ENCODE assay signal across 19 cellular contexts in genomic region chr20:3557237-3557636, GRCh38.
DNase-seq lines count a peak whose midpoint lies in the region; ATAC-seq and TF ChIP-seq lines count a peak whose summit lies in the region.
"Had no signal": no experiment of that assay in that cellular context is flagged by ENCODE, and none has a peak within 500 bp of the region (broad histone marks: within the 10 kb centered on the region; RNA-seq: fewer than 3 reads in every experiment).

No MANE protein-coding gene starts in this region.

- no peak for ATAC-seq in mucosa of descending colon
- ATAC-seq: A549 had no signal

- no peak for TF ChIP-seq CTCF in HL-60 (IDR thresholded peaks at IDR 0.05; ENCODE audit: insufficient read depth, low read length)
- no peak for TF ChIP-seq CTCF in mucosa of descending colon (IDR thresholded peaks at IDR 0.05)

- no peaks in the 10 kb centered on the region for H3K9me3 ChIP-seq in mucosa of descending colon
- H3K9me3 ChIP-seq: A549 had no signal

- no peaks in the 10 kb centered on the region for H3K4me1 ChIP-seq in mucosa of descending colon (ENCODE audit: low read depth)

- peak overlapping the region; percentile 25 for H3K27ac ChIP-seq in HL-60 (replicated peaks)
- H3K27ac ChIP-seq: A549, KMS-11 had no signal

- no peak overlapping the region; the same call in 1 of the 2 replicates for H3K4me3 ChIP-seq in HL-60 (replicated peaks; ENCODE audit: insufficient read depth, low read length)
- H3K4me3 ChIP-seq in mucosa of descending colon = no peak overlapping the region
- H3K4me3 ChIP-seq: A549 had no signal

- no peaks in the 10 kb centered on the region for H3K36me3 ChIP-seq in mucosa of descending colon (ENCODE audit: low read depth)

- DNase-seq in AML-193 (lab: John Stamatoyannopoulos, UW) (peak; percentile 40 to 42), HL-60 (ENCODE audit: low read depth in 1 of 2, low spot score in 1 of 2) (no peak), NOMO-1 treated with dmso at 0.1 percent for 144 hours (lab: John Stamatoyannopoulos, UW; ENCODE audit: unreplicated experiment) (peak; percentile 14), medulla oblongata (ENCODE audit: extremely low spot score) (peak; percentile 53), islet precursor cell (no peak), SK-N-DZ (ENCODE audit: low spot score) (no peak), mucosa of descending colon (no peak), dedifferentiated amniotic fluid mesenchymal stem cell (ENCODE audit: extremely low spot score) (no peak)
- DNase-seq: CD4-positive, alpha-beta memory T cell; DND-41; GF-D8; MM.1S; NCI-H1436 treated with DMSO at 0.1 percent for 48 hours; NCI-H2081; NCI-H2227 treated with DMSO at 0.1 percent for 48 hours; SHP77 treated with DMSO at 0.1 percent for 48 hours; SW 1271 had no signal

- no peaks in the 10 kb centered on the region for H3K27me3 ChIP-seq in HL-60 (ENCODE audit: insufficient read depth, poor library complexity, severe bottlenecking)

- intact Hi-C loops in mucosa of descending colon (cut with DNase I, micrococcal nuclease) = no loop called here

Comparison
In these comparisons a context has a peak if more than half of its experiments do, and no peak if none do; other contexts are left out.
1. DNase-seq: peak in AML-193 (2 of 2), NOMO-1 treated with dmso at 0.1 percent for 144 hours (single experiment) and medulla oblongata (single experiment); none in HL-60 (0 of 2), islet precursor cell (single experiment), SK-N-DZ (single experiment), mucosa of descending colon (0 of 3) and dedifferentiated amniotic fluid mesenchymal stem cell (single experiment).